8 cellular contexts compared by ENCODE assay signal in genomic region chr14:72893636-72894322, GRCh38. TPM values are rescaled to one million over a fixed set of nuclear protein-coding genes. Genes with fewer than 3 reads are reported as not detected.
A peak's percentile ranks its signal among the peaks of the same experiment; 100 is the strongest.
DNase-seq lines count a peak whose midpoint lies in the region; ATAC-seq, FAIRE-seq and TF ChIP-seq lines count a peak whose summit lies in the region.

DPF3 (minus strand) TSS chr14:72894101; CDS start chr14:72894088, 13 bp downstream.

- ATAC-seq in HG03439 (IDR thresholded peaks at IDR 0.05; ENCODE audit: unreplicated experiment) = peak; percentile 96

- peak; percentile 98 for FAIRE-seq in GM19239 (lab: Jason Lieb, UNC)

- DNase-seq in AG09309 (ENCODE audit: low read depth) (peak; percentile 84), GM19239 (ENCODE audit: insufficient read length, low spot score) (peak; percentile 90), NCI-H460 (ENCODE audit: extremely low read depth, low read depth) (peak; percentile 87), choroid plexus epithelial cell (ENCODE audit: low read depth) (peak; percentile 97), kidney glomerular epithelial cell (lab: John Stamatoyannopoulos, UW) (peak; percentile 94)
- DNase-seq in activated CD4-positive, alpha-beta T cell treated with anti-CD3 and anti-CD28 coated beads for 24 hours (ENCODE audit: low read depth in 2 of 2) = peak; percentile 87 to 91
- DNase-seq in stimulated activated CD4-positive, alpha-beta T cell treated with anti-CD3 and anti-CD28 coated beads, Interleukin-15, amount 100 ng/mL, for 24 hours = peak; percentile 97

- no peak for TF ChIP-seq CTCF in AG09309 (IDR thresholded peaks at IDR 0.05; ENCODE audit: control insufficient read depth, insufficient read depth, low read depth, low read length, missing control alignments)
- no peak for TF ChIP-seq CTCF in choroid plexus epithelial cell (conservative IDR thresholded peaks at IDR 0.05; ENCODE audit: low read depth, low read length)

- H3K4me3 ChIP-seq in AG09309 (ENCODE audit: control insufficient read depth, low read depth, low read length) (peak within 1 kb of the TSS; percentile 98), choroid plexus epithelial cell (ENCODE audit: low read depth, low read length) (peak within 1 kb of the TSS; percentile 70)

RNA-seq across cellular contexts. Expression of gene DPF3, which starts in this region (rescaled TPM):
- not detected in 2 replicates for total RNA-seq in NCI-H460 (2014; rRNA removed; shearing (Covaris generic))
- not detected in 2 replicates for polyA plus RNA-seq in NCI-H460 (2014; cell fraction: nucleus; rRNA removed)

Comparison
In these comparisons a context has a peak if more than half of its experiments do, and no peak if none do; other contexts are left out.
1. Peak in every context shown above with its lines: DNase-seq, ATAC-seq and H3K4me3 ChIP-seq.
2. Peak in DNase-seq in NCI-H460; RNA of the gene not detected or under 1 TPM.